Comparison of ENCODE assay signal across 28 cellular contexts in the genomic region with DNA sequence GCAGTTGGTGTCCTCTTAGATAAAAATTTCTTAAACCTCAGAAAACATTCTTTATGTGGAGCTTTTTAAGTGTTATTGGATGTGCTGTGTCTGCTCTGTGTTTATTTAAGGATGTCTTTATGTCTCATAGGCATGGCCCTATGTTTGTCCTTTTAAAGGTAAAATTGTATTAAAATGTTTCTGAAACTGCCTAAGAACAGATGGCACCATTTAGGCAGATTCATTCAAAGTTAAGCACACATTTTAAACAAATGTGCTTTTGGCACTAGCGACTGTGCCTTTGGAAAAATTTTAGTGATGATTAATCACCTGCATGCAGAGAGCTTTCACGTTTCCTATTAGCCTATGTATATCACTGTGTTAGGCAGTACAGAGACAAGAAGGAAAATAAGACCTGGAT.
A peak's percentile ranks its signal among the peaks of the same experiment; 100 is the strongest.
DNase-seq lines count a peak whose midpoint lies in the region; ATAC-seq lines count a peak whose summit lies in the region.
"Had no signal": no experiment of that assay in that cellular context is flagged by ENCODE, and none has a peak within 500 bp of the region (broad histone marks: within the 10 kb centered on the region; RNA-seq: fewer than 3 reads in every experiment).

No MANE protein-coding gene starts in this region.

- no peak overlapping the region for H3K4me3 Mint-ChIP-seq in T-helper 2 cell treated with Interferon-gamma antibody and Interleukin-4, amounts not matched to agents 5 μg/mL and 100 μg/mL, for 36 hours
- H3K4me3 Mint-ChIP-seq: activated naive CD4-positive, alpha-beta T cell treated with anti-CD3 and anti-CD28 coated beads, Interleukin-2, amount 10 ng/mL, durations not matched to agents 7 days and 5 days; activated T-cell treated with anti-CD3 and anti-CD28 coated beads, Interleukin-2, amount 50 U/mL, for 4 hours; CD8-positive, alpha-beta memory T cell; dendritic cell treated with granulocyte-macrophage colony-stimulating factor and Interleukin-4, amounts not matched to agents 40 ng/mL and 50 ng/mL, for 4 days; T-helper 17 cell had no signal

- no peak overlapping the region for H3K27ac Mint-ChIP-seq in T-helper 2 cell treated with Interferon-gamma antibody and Interleukin-4, amounts not matched to agents 5 μg/mL and 100 μg/mL, for 36 hours
- H3K27ac Mint-ChIP-seq: activated naive CD4-positive, alpha-beta T cell treated with anti-CD3 and anti-CD28 coated beads, Interleukin-2, amount 10 ng/mL, durations not matched to agents 7 days and 5 days; CD8-positive, alpha-beta memory T cell; dendritic cell treated with granulocyte-macrophage colony-stimulating factor and Interleukin-4, amounts not matched to agents 40 ng/mL and 50 ng/mL, for 4 days; progenitor cell of endocrine pancreas; T-helper 17 cell had no signal

- DNase-seq in EH (ENCODE audit: low read depth) (peak; percentile 88), M059J (ENCODE audit: low read depth) (peak; percentile 12), adipocyte (ENCODE audit: low read depth) (peak; percentile 57), inferior parietal cortex (ENCODE audit: extremely low spot score) (peak; percentile 25), hepatic stellate cell (ENCODE audit: low spot score) (no peak)
- no peak for DNase-seq in activated T-cell treated with anti-CD3 and anti-CD28 coated beads, Interleukin-2, amount 50 U/mL, for 48 hours
- DNase-seq in T-helper 2 cell treated with Interferon-gamma antibody and Interleukin-4, amounts not matched to agents 5 μg/mL and 100 μg/mL, for 36 hours (ENCODE audit: low spot score) = no peak
- DNase-seq: activated CD4-positive, alpha-beta T cell treated with anti-CD3 and anti-CD28 coated beads for 48 hours; activated naive CD4-positive, alpha-beta T cell treated with anti-CD3 and anti-CD28 coated beads, Interleukin-2, amount 10 ng/mL, durations not matched to agents 7 days and 5 days; activated T-cell treated with anti-CD3 and anti-CD28 coated beads, Interleukin-2, amount 50 U/mL, for 4 hours; aorta; caudate nucleus; CD8-positive, alpha-beta memory T cell; DMS153; GF-D8; heart left ventricle; Karpas-422; left colon; mesendoderm; NCI-H1048; NCI-H510A; stimulated activated CD4-positive, alpha-beta T cell treated with anti-CD3 and anti-CD28 coated beads, Interleukin-15, amount 100 ng/mL, for 24 hours; T-helper 17 cell; trophoblast cell had no signal

- H3K4me1 Mint-ChIP-seq in T-helper 2 cell treated with Interferon-gamma antibody and Interleukin-4, amounts not matched to agents 5 μg/mL and 100 μg/mL, for 36 hours (ENCODE audit: low read depth) = no peaks in the 10 kb centered on the region
- H3K4me1 Mint-ChIP-seq: activated naive CD4-positive, alpha-beta T cell treated with anti-CD3 and anti-CD28 coated beads, Interleukin-2, amount 10 ng/mL, durations not matched to agents 7 days and 5 days; CD8-positive, alpha-beta memory T cell; T-helper 17 cell had no signal

- H3K9ac ChIP-seq in adipocyte (ENCODE audit: low read length) = no peak overlapping the region

- no peaks in the 10 kb centered on the region for H3K9me3 ChIP-seq in adipocyte (ENCODE audit: control insufficient read depth, low read length)

- H3K9me3 Mint-ChIP-seq in T-helper 2 cell treated with Interferon-gamma antibody and Interleukin-4, amounts not matched to agents 5 μg/mL and 100 μg/mL, for 36 hours = no peaks in the 10 kb centered on the region
- H3K9me3 Mint-ChIP-seq: activated naive CD4-positive, alpha-beta T cell treated with anti-CD3 and anti-CD28 coated beads, Interleukin-2, amount 10 ng/mL, durations not matched to agents 7 days and 5 days; activated T-cell treated with anti-CD3 and anti-CD28 coated beads, Interleukin-2, amount 50 U/mL, for 4 hours; dendritic cell treated with granulocyte-macrophage colony-stimulating factor and Interleukin-4, amounts not matched to agents 40 ng/mL and 50 ng/mL, for 4 days had no signal

- H3K27me3 Mint-ChIP-seq in T-helper 2 cell treated with Interferon-gamma antibody and Interleukin-4, amounts not matched to agents 5 μg/mL and 100 μg/mL, for 36 hours (ENCODE audit: low read depth) = peaks cover 3% of the 10 kb centered on the region
- H3K27me3 Mint-ChIP-seq: activated naive CD4-positive, alpha-beta T cell treated with anti-CD3 and anti-CD28 coated beads, Interleukin-2, amount 10 ng/mL, durations not matched to agents 7 days and 5 days; dendritic cell treated with granulocyte-macrophage colony-stimulating factor and Interleukin-4, amounts not matched to agents 40 ng/mL and 50 ng/mL, for 4 days; progenitor cell of endocrine pancreas had no signal

- H3K36me3 ChIP-seq in adipocyte (ENCODE audit: control insufficient read depth, insufficient read depth, low read length, severe bottlenecking) = no peaks in the 10 kb centered on the region
- H3K36me3 ChIP-seq: heart left ventricle had no signal

- H3K4me1 ChIP-seq in adipocyte (ENCODE audit: control insufficient read depth, insufficient read depth, low read length) = peaks cover 6% of the 10 kb centered on the region
- H3K4me1 ChIP-seq: heart left ventricle had no signal

- no peaks in the 10 kb centered on the region for H3K36me3 Mint-ChIP-seq in T-helper 2 cell treated with Interferon-gamma antibody and Interleukin-4, amounts not matched to agents 5 μg/mL and 100 μg/mL, for 36 hours (ENCODE audit: low read depth)
- H3K36me3 Mint-ChIP-seq: activated naive CD4-positive, alpha-beta T cell treated with anti-CD3 and anti-CD28 coated beads, Interleukin-2, amount 10 ng/mL, durations not matched to agents 7 days and 5 days; CD8-positive, alpha-beta memory T cell had no signal

- ATAC-seq in GM18519 (IDR thresholded peaks at IDR 0.05; ENCODE audit: low FRiP score, unreplicated experiment) = no peak
- ATAC-seq: activated T-cell treated with anti-CD3 and anti-CD28 coated beads, Interleukin-2, amount 50 U/mL, for 4 hours; heart left ventricle; left colon; sciatic nerve; T-helper 17 cell had no signal

- H3K27me3 ChIP-seq in adipocyte (replicated peaks; ENCODE audit: control insufficient read depth, insufficient read depth, low read length) = no peaks in the 10 kb centered on the region
- H3K27me3 ChIP-seq: heart left ventricle had no signal

- no peak overlapping the region for H3K4me3 ChIP-seq in adipocyte (ENCODE audit: low read length)
- H3K4me3 ChIP-seq: heart left ventricle had no signal

Comparison
In these comparisons a context has a peak if more than half of its experiments do, and no peak if none do; other contexts are left out.
1. DNase-seq: peak in EH (single experiment), M059J (single experiment), adipocyte (single experiment) and inferior parietal cortex (single experiment); none in activated T-cell treated with anti-CD3 and anti-CD28 coated beads, Interleukin-2, amount 50 U/mL, for 48 hours (0 of 2), hepatic stellate cell (single experiment) and T-helper 2 cell treated with Interferon-gamma antibody and Interleukin-4, amounts not matched to agents 5 μg/mL and 100 μg/mL, for 36 hours (single experiment).